1 cellular context compared by ENCODE assay signal in the genomic region with DNA sequence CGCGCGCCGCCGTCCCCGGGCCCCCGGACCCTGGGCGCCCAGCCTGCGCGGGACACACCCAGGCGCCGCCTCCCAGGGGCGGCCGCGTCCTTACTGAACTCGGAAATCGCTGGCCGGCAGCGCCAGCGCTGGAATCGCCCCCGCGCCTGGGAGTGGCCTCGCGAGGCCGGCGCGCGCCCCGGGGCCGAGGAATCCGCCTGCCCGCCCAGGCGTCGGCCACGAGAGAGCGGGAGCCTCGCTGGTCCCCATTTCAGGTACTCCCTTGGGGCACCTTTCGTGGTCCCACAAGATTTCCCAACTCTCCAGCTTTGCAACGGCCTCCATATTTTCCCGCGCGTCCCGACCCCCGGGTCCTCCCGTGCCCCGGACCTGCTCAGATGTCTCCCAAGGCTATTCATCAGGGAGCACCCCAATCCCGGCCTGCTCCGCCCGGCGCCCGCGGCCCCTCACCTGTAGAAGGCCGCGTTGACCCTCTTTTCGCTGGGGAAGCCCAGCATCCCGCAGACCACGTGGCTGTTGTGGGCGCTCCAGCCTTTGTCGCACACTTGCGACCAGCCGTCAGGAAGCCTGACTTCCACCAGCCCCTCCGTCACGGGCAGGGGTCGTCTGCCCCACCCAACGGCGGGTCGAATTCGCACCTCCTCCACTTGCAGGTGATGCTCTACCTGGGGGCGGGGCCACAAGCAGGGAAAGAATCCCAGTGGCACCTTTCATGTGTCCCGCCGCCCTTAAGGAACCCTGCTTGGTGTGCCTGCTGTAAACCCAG.
A peak's percentile ranks its signal among the peaks of the same experiment; 100 is the strongest.
TF ChIP-seq lines count a peak whose summit lies in the region.

No MANE protein-coding gene starts in this region.

TF ChIP-seq in HepG2, 621 proteins besides CTCF, POLR2A, EP300 and RAD21 (continued from another document and continues in another):
- TF ChIP-seq, protein P1, sequence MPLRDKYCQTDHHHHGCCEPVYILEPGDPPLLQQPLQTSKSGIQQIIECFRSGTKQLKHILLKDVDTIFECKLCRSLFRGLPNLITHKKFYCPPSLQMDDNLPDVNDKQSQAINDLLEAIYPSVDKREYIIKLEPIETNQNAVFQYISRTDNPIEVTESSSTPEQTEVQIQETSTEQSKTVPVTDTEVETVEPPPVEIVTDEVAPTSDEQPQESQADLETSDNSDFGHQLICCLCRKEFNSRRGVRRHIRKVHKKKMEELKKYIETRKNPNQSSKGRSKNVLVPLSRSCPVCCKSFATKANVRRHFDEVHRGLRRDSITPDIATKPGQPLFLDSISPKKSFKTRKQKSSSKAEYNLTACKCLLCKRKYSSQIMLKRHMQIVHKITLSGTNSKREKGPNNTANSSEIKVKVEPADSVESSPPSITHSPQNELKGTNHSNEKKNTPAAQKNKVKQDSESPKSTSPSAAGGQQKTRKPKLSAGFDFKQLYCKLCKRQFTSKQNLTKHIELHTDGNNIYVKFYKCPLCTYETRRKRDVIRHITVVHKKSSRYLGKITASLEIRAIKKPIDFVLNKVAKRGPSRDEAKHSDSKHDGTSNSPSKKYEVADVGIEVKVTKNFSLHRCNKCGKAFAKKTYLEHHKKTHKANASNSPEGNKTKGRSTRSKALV (CRISPR knock-in tag; IDR thresholded peaks at IDR 0.05), result peak; percentile 88; the same call in 1 of the 2 replicates
- TF ChIP-seq, protein P2, sequence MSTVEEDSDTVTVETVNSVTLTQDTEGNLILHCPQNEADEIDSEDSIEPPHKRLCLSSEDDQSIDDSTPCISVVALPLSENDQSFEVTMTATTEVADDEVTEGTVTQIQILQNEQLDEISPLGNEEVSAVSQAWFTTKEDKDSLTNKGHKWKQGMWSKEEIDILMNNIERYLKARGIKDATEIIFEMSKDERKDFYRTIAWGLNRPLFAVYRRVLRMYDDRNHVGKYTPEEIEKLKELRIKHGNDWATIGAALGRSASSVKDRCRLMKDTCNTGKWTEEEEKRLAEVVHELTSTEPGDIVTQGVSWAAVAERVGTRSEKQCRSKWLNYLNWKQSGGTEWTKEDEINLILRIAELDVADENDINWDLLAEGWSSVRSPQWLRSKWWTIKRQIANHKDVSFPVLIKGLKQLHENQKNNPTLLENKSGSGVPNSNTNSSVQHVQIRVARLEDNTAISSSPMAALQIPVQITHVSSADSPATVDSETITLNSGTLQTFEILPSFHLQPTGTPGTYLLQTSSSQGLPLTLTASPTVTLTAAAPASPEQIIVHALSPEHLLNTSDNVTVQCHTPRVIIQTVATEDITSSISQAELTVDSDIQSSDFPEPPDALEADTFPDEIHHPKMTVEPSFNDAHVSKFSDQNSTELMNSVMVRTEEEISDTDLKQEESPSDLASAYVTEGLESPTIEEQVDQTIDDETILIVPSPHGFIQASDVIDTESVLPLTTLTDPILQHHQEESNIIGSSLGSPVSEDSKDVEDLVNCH (CRISPR knock-in tag; IDR thresholded peaks at IDR 0.05), result no peak
- peak; percentile 34; the same call in 1 of the 2 replicates for TF ChIP-seq ZNF546 (CRISPR knock-in tag; conservative IDR thresholded peaks at IDR 0.05)
- TF ChIP-seq, protein P3, sequence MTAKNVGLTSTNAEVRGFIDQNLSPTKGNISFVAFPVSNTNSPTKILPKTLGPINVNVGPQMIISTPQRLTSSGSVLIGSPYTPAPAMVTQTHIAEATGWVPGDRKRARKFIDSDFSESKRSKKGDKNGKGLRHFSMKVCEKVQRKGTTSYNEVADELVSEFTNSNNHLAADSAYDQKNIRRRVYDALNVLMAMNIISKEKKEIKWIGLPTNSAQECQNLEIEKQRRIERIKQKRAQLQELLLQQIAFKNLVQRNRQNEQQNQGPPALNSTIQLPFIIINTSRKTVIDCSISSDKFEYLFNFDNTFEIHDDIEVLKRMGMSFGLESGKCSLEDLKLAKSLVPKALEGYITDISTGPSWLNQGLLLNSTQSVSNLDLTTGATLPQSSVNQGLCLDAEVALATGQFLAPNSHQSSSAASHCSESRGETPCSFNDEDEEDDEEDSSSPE (CRISPR knock-in tag; IDR thresholded peaks at IDR 0.05), result peak; percentile 70
- TF ChIP-seq ETV5 (CRISPR knock-in tag; IDR thresholded peaks at IDR 0.05; ENCODE audit: borderline replicate concordance), result peak; percentile 30; the same call in 1 of the 2 replicates
- TF ChIP-seq, protein P4, sequence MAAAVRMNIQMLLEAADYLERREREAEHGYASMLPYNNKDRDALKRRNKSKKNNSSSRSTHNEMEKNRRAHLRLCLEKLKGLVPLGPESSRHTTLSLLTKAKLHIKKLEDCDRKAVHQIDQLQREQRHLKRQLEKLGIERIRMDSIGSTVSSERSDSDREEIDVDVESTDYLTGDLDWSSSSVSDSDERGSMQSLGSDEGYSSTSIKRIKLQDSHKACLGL (CRISPR knock-in tag; IDR thresholded peaks at IDR 0.05), result no peak
- TF ChIP-seq, protein P5, sequence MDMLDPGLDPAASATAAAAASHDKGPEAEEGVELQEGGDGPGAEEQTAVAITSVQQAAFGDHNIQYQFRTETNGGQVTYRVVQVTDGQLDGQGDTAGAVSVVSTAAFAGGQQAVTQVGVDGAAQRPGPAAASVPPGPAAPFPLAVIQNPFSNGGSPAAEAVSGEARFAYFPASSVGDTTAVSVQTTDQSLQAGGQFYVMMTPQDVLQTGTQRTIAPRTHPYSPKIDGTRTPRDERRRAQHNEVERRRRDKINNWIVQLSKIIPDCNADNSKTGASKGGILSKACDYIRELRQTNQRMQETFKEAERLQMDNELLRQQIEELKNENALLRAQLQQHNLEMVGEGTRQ (IDR thresholded peaks at IDR 0.05; ENCODE audit: low read depth, low read length), result no peak
- TF ChIP-seq, protein P5 (CRISPR knock-in tag; IDR thresholded peaks at IDR 0.05; ENCODE audit: borderline replicate concordance), result no peak
- TF ChIP-seq, protein P6, sequence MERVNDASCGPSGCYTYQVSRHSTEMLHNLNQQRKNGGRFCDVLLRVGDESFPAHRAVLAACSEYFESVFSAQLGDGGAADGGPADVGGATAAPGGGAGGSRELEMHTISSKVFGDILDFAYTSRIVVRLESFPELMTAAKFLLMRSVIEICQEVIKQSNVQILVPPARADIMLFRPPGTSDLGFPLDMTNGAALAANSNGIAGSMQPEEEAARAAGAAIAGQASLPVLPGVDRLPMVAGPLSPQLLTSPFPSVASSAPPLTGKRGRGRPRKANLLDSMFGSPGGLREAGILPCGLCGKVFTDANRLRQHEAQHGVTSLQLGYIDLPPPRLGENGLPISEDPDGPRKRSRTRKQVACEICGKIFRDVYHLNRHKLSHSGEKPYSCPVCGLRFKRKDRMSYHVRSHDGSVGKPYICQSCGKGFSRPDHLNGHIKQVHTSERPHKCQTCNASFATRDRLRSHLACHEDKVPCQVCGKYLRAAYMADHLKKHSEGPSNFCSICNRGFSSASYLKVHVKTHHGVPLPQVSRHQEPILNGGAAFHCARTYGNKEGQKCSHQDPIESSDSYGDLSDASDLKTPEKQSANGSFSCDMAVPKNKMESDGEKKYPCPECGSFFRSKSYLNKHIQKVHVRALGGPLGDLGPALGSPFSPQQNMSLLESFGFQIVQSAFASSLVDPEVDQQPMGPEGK (CRISPR knock-in tag; IDR thresholded peaks at IDR 0.05), result peak; percentile 26; the same call in 1 of the 2 replicates
- 0 out of 2 replicates have a peak, but pooled peaks have one; percentile 35 for TF ChIP-seq RNF2 (conservative IDR thresholded peaks at IDR 0.05; ENCODE audit: low read depth)
- TF ChIP-seq, protein P7, sequence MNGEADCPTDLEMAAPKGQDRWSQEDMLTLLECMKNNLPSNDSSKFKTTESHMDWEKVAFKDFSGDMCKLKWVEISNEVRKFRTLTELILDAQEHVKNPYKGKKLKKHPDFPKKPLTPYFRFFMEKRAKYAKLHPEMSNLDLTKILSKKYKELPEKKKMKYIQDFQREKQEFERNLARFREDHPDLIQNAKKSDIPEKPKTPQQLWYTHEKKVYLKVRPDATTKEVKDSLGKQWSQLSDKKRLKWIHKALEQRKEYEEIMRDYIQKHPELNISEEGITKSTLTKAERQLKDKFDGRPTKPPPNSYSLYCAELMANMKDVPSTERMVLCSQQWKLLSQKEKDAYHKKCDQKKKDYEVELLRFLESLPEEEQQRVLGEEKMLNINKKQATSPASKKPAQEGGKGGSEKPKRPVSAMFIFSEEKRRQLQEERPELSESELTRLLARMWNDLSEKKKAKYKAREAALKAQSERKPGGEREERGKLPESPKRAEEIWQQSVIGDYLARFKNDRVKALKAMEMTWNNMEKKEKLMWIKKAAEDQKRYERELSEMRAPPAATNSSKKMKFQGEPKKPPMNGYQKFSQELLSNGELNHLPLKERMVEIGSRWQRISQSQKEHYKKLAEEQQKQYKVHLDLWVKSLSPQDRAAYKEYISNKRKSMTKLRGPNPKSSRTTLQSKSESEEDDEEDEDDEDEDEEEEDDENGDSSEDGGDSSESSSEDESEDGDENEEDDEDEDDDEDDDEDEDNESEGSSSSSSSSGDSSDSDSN (CRISPR knock-in tag; IDR thresholded peaks at IDR 0.05), result peak; percentile 70; the same call in 1 of the 2 replicates
- 0 out of 2 replicates have a peak, but pooled peaks have one; percentile 18 for TF ChIP-seq KDM5B (CRISPR knock-in tag; IDR thresholded peaks at IDR 0.05; ENCODE audit: borderline replicate concordance)
- TF ChIP-seq EHMT2 (IDR thresholded peaks at IDR 0.05; ENCODE audit: borderline replicate concordance, low read depth, low read length), result no peak
- TF ChIP-seq, protein P8, sequence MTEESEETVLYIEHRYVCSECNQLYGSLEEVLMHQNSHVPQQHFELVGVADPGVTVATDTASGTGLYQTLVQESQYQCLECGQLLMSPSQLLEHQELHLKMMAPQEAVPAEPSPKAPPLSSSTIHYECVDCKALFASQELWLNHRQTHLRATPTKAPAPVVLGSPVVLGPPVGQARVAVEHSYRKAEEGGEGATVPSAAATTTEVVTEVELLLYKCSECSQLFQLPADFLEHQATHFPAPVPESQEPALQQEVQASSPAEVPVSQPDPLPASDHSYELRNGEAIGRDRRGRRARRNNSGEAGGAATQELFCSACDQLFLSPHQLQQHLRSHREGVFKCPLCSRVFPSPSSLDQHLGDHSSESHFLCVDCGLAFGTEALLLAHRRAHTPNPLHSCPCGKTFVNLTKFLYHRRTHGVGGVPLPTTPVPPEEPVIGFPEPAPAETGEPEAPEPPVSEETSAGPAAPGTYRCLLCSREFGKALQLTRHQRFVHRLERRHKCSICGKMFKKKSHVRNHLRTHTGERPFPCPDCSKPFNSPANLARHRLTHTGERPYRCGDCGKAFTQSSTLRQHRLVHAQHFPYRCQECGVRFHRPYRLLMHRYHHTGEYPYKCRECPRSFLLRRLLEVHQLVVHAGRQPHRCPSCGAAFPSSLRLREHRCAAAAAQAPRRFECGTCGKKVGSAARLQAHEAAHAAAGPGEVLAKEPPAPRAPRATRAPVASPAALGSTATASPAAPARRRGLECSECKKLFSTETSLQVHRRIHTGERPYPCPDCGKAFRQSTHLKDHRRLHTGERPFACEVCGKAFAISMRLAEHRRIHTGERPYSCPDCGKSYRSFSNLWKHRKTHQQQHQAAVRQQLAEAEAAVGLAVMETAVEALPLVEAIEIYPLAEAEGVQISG (CRISPR knock-in tag; IDR thresholded peaks at IDR 0.05), result peak; percentile 17; the same call in 1 of the 2 replicates
- no peak for TF ChIP-seq NFIB (CRISPR knock-in tag; IDR thresholded peaks at IDR 0.05; ENCODE audit: borderline replicate concordance)
- TF ChIP-seq TRIM24 (CRISPR knock-in tag; IDR thresholded peaks at IDR 0.05), result no peak
- 0 out of 2 replicates have a peak, but pooled peaks have one; percentile 49 for TF ChIP-seq ZNF749 (CRISPR knock-in tag; IDR thresholded peaks at IDR 0.05; ENCODE audit: borderline replicate concordance)
- TF ChIP-seq ZMYM4 (CRISPR knock-in tag; IDR thresholded peaks at IDR 0.05), result 0 out of 2 replicates have a peak, but pooled peaks have one; percentile 11
- no peak for TF ChIP-seq NFE2 (CRISPR knock-in tag; IDR thresholded peaks at IDR 0.05)
- peak; percentile 86; the same call in 1 of the 2 replicates for TF ChIP-seq ZSCAN20 (CRISPR knock-in tag; IDR thresholded peaks at IDR 0.05; ENCODE audit: borderline replicate concordance)
- TF ChIP-seq MED1 (CRISPR knock-in tag; IDR thresholded peaks at IDR 0.05), result 0 out of 2 replicates have a peak, but pooled peaks have one; percentile 27
- no peak for TF ChIP-seq MEF2D (CRISPR knock-in tag; IDR thresholded peaks at IDR 0.05)
- no peak for TF ChIP-seq CHD4 (IDR thresholded peaks at IDR 0.05; ENCODE audit: borderline replicate concordance, low read length)
- TF ChIP-seq, protein P9, sequence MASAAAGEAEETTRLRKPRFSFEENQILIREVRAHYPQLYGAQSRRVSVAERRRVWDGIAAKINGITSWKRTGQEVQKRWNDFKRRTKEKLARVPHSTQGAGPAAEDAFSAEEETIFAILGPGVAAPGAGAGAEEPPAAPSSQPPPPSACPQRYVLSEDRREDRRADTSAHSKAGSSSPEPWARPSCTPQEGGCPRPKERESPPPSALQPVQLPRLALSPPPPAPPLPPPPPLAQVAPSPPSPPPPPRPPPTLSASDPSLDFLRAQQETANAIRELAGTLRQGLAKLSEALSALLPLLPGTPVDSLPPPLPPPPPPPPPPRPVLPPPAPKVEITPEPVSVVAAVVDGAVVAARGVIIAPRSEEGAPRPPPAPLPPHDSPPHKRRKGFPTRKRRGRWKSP (CRISPR knock-in tag; IDR thresholded peaks at IDR 0.05), result peak; percentile 82
- TF ChIP-seq RFXAP (CRISPR knock-in tag; IDR thresholded peaks at IDR 0.05; ENCODE audit: borderline replicate concordance), result 0 out of 2 replicates have a peak, but pooled peaks have one; percentile 32
- TF ChIP-seq ZNF605 (CRISPR knock-in tag; IDR thresholded peaks at IDR 0.05), result 0 out of 2 replicates have a peak, but pooled peaks have one; percentile 31
- TF ChIP-seq, protein P10, sequence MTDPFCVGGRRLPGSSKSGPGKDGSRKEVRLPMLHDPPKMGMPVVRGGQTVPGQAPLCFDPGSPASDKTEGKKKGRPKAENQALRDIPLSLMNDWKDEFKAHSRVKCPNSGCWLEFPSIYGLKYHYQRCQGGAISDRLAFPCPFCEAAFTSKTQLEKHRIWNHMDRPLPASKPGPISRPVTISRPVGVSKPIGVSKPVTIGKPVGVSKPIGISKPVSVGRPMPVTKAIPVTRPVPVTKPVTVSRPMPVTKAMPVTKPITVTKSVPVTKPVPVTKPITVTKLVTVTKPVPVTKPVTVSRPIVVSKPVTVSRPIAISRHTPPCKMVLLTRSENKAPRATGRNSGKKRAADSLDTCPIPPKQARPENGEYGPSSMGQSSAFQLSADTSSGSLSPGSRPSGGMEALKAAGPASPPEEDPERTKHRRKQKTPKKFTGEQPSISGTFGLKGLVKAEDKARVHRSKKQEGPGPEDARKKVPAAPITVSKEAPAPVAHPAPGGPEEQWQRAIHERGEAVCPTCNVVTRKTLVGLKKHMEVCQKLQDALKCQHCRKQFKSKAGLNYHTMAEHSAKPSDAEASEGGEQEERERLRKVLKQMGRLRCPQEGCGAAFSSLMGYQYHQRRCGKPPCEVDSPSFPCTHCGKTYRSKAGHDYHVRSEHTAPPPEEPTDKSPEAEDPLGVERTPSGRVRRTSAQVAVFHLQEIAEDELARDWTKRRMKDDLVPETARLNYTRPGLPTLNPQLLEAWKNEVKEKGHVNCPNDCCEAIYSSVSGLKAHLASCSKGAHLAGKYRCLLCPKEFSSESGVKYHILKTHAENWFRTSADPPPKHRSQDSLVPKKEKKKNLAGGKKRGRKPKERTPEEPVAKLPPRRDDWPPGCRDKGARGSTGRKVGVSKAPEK (CRISPR knock-in tag; IDR thresholded peaks at IDR 0.05; ENCODE audit: borderline replicate concordance), result no peak
